Comparison of ENCODE assay signal across 27 cellular contexts in the genomic region with DNA sequence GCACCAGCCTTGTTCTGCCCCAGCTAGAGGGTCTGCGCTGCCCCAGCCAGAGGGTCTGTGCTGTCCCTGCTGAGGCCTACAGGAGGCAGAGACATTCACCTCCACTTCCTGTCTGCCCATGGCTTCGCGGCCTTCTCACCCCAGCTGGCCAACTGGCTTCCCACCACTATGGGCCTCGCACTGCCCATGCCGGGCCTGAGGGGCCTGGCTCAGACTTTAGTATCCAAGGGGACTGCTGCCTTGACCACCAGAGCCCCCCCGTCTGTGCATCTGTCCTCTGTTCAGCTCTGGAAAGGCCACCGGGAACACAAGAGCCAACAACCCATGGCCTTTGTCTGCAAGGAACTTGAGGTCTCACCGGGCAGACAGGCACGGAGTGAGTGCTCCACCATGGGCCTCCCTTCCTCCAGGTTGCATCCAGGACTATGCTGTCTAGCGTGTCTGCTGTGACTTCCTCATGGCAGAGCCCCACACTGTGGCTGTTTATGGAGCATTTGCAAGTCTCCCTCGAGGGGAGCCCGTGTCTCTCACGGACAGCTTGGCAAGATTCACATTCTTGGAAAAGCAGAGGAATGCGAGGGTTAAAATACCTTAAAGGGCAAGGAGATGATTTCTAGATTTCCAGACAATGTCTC. TPM values are rescaled to one million over a fixed set of nuclear protein-coding genes. Genes with fewer than 3 reads are reported as not detected.
A peak's percentile ranks its signal among the peaks of the same experiment; 100 is the strongest.
DNase-seq lines count a peak whose midpoint lies in the region; ATAC-seq and TF ChIP-seq lines count a peak whose summit lies in the region.
"Had no signal": no experiment of that assay in that cellular context is flagged by ENCODE, and none has a peak within 500 bp of the region (broad histone marks: within the 10 kb centered on the region; RNA-seq: fewer than 3 reads in every experiment).

No MANE protein-coding gene starts in this region.

- no peak for TF ChIP-seq CTCF in upper lobe of right lung (IDR thresholded peaks at IDR 0.05)

- CTCF ChIA-PET in activated CD4-positive, alpha-beta T cell treated with anti-CD3 and anti-CD28 coated beads for 36 hours (lab: Charles Lee) = interaction anchor here (1.1 to 1.2 kb wide), 2 partner anchors 12 to 20 kb away, joined by 3 to 4 read pairs; no protein-coding TSS in a partner anchor

- H3K27ac ChIP-seq in upper lobe of right lung = no peak overlapping the region
- H3K27ac ChIP-seq: body of pancreas, parathyroid adenoma had no signal

- H3K9me3 ChIP-seq in upper lobe of right lung = no peaks in the 10 kb centered on the region
- H3K9me3 ChIP-seq: body of pancreas, mucosa of descending colon had no signal

- H3K9me3 Mint-ChIP-seq in activated CD4-positive, alpha-beta T cell treated with anti-CD3 and anti-CD28 coated beads for 36 hours (ENCODE audit: low read depth) = no peaks in the 10 kb centered on the region
- H3K9me3 Mint-ChIP-seq: stimulated activated effector memory CD8-positive, alpha-beta T cell treated with anti-CD3 and anti-CD28 coated beads, Interleukin-12 subunit alpha, Interleukin-12 subunit beta, amount 100 ng/mL, for 72 hours had no signal

- H3K4me1 ChIP-seq in upper lobe of right lung = peaks cover 28% of the 10 kb centered on the region
- H3K4me1 ChIP-seq: body of pancreas, parathyroid adenoma had no signal

- H3K4me3 ChIP-seq in upper lobe of right lung = no peak overlapping the region
- H3K4me3 ChIP-seq: body of pancreas, mucosa of descending colon had no signal

- peaks cover 7% of the 10 kb centered on the region for H3K27me3 ChIP-seq in upper lobe of right lung
- H3K27me3 ChIP-seq: body of pancreas had no signal

- intact Hi-C loops in upper lobe of right lung (cut with DNase I) = no loop called here
- intact Hi-C loops in activated CD4-positive, alpha-beta T cell treated with anti-CD3 and anti-CD28 coated beads for 36 hours (cut with DNase I, micrococcal nuclease) = no loop called here

- POLR2A ChIA-PET in activated CD4-positive, alpha-beta T cell treated with anti-CD3 and anti-CD28 coated beads for 36 hours (lab: Charles Lee) = no interaction called here

- H3K4me3 Mint-ChIP-seq in activated CD4-positive, alpha-beta T cell treated with anti-CD3 and anti-CD28 coated beads for 36 hours = no peak overlapping the region
- H3K4me3 Mint-ChIP-seq: neural crest cell; stimulated activated effector memory CD8-positive, alpha-beta T cell treated with anti-CD3 and anti-CD28 coated beads, Interleukin-12 subunit alpha, Interleukin-12 subunit beta, amount 100 ng/mL, for 72 hours had no signal

- peak; percentile 32 for DNase-seq in activated CD8-positive, alpha-beta memory T cell treated with anti-CD3 and anti-CD28 coated beads, Interleukin-2, amount 50 U/mL, for 48 hours
- DNase-seq in activated CD8-positive, alpha-beta memory T cell treated with anti-CD3 and anti-CD28 coated beads, Interleukin-2, amount 50 U/mL, for 4 hours = no peak
- peak; percentile 34 for DNase-seq in MV-4-11 (lab: John Stamatoyannopoulos, UW)
- DNase-seq in islet precursor cell = peak; percentile 67
- peak; percentile 55 for DNase-seq in upper lobe of right lung
- DNase-seq in activated CD4-positive, alpha-beta T cell treated with anti-CD3 and anti-CD28 coated beads for 36 hours = no peak
- DNase-seq in hepatic stellate cell (ENCODE audit: low spot score) = no peak
- no peak for DNase-seq in stimulated activated CD4-positive, alpha-beta T cell treated with anti-CD3 and anti-CD28 coated beads, Interleukin-4, amount 100 ng/mL, for 4 hours
- DNase-seq: activated naive CD4-positive, alpha-beta T cell; activated T-cell treated with anti-CD3 and anti-CD28 coated beads, Interleukin-2, amount 50 U/mL, for 48 hours; body of pancreas; kidney; mucosa of descending colon; NCI-H1417; NCI-H2107; OCI-M1; stimulated activated CD4-positive, alpha-beta T cell treated with anti-CD3 and anti-CD28 coated beads, Interleukin-4, amount 100 ng/mL, for 1 hour; substantia nigra had no signal

- H3K4me1 Mint-ChIP-seq in activated CD4-positive, alpha-beta T cell treated with anti-CD3 and anti-CD28 coated beads for 36 hours = no peaks in the 10 kb centered on the region
- H3K4me1 Mint-ChIP-seq: stimulated activated effector memory CD8-positive, alpha-beta T cell treated with anti-CD3 and anti-CD28 coated beads, Interleukin-12 subunit alpha, Interleukin-12 subunit beta, amount 100 ng/mL, for 72 hours had no signal

- peaks cover 2% of the 10 kb centered on the region for H3K27me3 Mint-ChIP-seq in activated CD4-positive, alpha-beta T cell treated with anti-CD3 and anti-CD28 coated beads for 36 hours

- H3K36me3 ChIP-seq in upper lobe of right lung = no peaks in the 10 kb centered on the region

- H3K36me3 Mint-ChIP-seq in activated CD4-positive, alpha-beta T cell treated with anti-CD3 and anti-CD28 coated beads for 36 hours (ENCODE audit: low read depth) = no peaks in the 10 kb centered on the region
- H3K36me3 Mint-ChIP-seq: stimulated activated effector memory CD8-positive, alpha-beta T cell treated with anti-CD3 and anti-CD28 coated beads, Interleukin-12 subunit alpha, Interleukin-12 subunit beta, amount 100 ng/mL, for 72 hours had no signal

- ATAC-seq in upper lobe of right lung = no peak
- ATAC-seq in activated CD4-positive, alpha-beta T cell treated with anti-CD3 and anti-CD28 coated beads for 36 hours = no peak
- ATAC-seq: body of pancreas; HepG2; mucosa of descending colon; stimulated activated effector memory CD8-positive, alpha-beta T cell treated with anti-CD3 and anti-CD28 coated beads, Interleukin-12 subunit alpha, Interleukin-12 subunit beta, amount 100 ng/mL, for 72 hours had no signal

- no peak overlapping the region for H3K27ac Mint-ChIP-seq in activated CD4-positive, alpha-beta T cell treated with anti-CD3 and anti-CD28 coated beads for 36 hours
- H3K27ac Mint-ChIP-seq: stimulated activated effector memory CD8-positive, alpha-beta T cell treated with anti-CD3 and anti-CD28 coated beads, Interleukin-12 subunit alpha, Interleukin-12 subunit beta, amount 100 ng/mL, for 72 hours had no signal

RNA-seq across cellular contexts. Expression of a gene that starts 1.7 kb away (rescaled TPM):
- not detected for total RNA-seq in upper lobe of right lung
- not detected for total RNA-seq in activated CD4-positive, alpha-beta T cell treated with anti-CD3 and anti-CD28 coated beads for 36 hours
- total RNA-seq: cerebellum; H1; HepG2; kidney; lower leg skin; mucosa of descending colon; NCI-H460; neural crest cell; T-helper 2 cell treated with Interferon-gamma antibody and Interleukin-4, amounts not matched to agents 100 ng/mL and 5 ng/mL, for 36 hours had no signal

RNA-seq across cellular contexts. Expression of a gene that starts 6.7 kb away (rescaled TPM):
- 0.43 TPM for total RNA-seq in upper lobe of right lung
- not detected for total RNA-seq in activated CD4-positive, alpha-beta T cell treated with anti-CD3 and anti-CD28 coated beads for 36 hours
- total RNA-seq: body of pancreas; cerebellum; H1; HepG2; NCI-H460; neural crest cell; T-helper 2 cell treated with Interferon-gamma antibody and Interleukin-4, amounts not matched to agents 100 ng/mL and 5 ng/mL, for 36 hours had no signal

RNA-seq across cellular contexts. Expression of a gene that starts 46.4 kb away (rescaled TPM):
- total RNA-seq in upper lobe of right lung = 179 TPM
- total RNA-seq in activated CD4-positive, alpha-beta T cell treated with anti-CD3 and anti-CD28 coated beads for 36 hours = 100 to 1,000 TPM; 159 to 190 TPM

Comparison
In these comparisons a context has a peak if more than half of its experiments do, and no peak if none do; other contexts are left out.
1. DNase-seq: peak in activated CD8-positive, alpha-beta memory T cell treated with anti-CD3 and anti-CD28 coated beads, Interleukin-2, amount 50 U/mL, for 48 hours (single experiment), MV-4-11 (single experiment), islet precursor cell (single experiment) and upper lobe of right lung (single experiment); none in activated CD8-positive, alpha-beta memory T cell treated with anti-CD3 and anti-CD28 coated beads, Interleukin-2, amount 50 U/mL, for 4 hours (single experiment), activated CD4-positive, alpha-beta T cell treated with anti-CD3 and anti-CD28 coated beads for 36 hours (single experiment), hepatic stellate cell (single experiment) and stimulated activated CD4-positive, alpha-beta T cell treated with anti-CD3 and anti-CD28 coated beads, Interleukin-4, amount 100 ng/mL, for 4 hours (0 of 2).